8 cellular contexts compared by ENCODE assay signal in genomic region chr5:153896701-153897100, GRCh38.
DNase-seq lines count a peak whose midpoint lies in the region; ATAC-seq and TF ChIP-seq lines count a peak whose summit lies in the region.

No MANE protein-coding gene starts in this region.

- H3K79me2 ChIP-seq in fibroblast of lung (ENCODE audit: control insufficient read depth, insufficient read depth, low read length) = no peaks in the 10 kb centered on the region

- H3K9me3 ChIP-seq in fibroblast of lung (ENCODE audit: control insufficient read depth, insufficient read depth, low read depth, low read length) = no peaks in the 10 kb centered on the region

- no peak overlapping the region for H3K4me3 ChIP-seq in fibroblast of lung (replicated peaks in 1 of 4; ENCODE audit: control extremely low read depth in 1 of 4, insufficient read depth in 1 of 4, low read depth in 3 of 4, low read length in 4 of 4)

- H3K9ac ChIP-seq in fibroblast of lung (ENCODE audit: insufficient read depth, low read length) = no peak overlapping the region

- no peaks in the 10 kb centered on the region for H3K36me3 ChIP-seq in fibroblast of lung (ENCODE audit: control insufficient read depth, insufficient read depth, low read length)

- H2AFZ ChIP-seq in fibroblast of lung (ENCODE audit: low read length) = no peak overlapping the region

- peaks cover 7% of the 10 kb centered on the region for H3K4me1 ChIP-seq in fibroblast of lung (ENCODE audit: control insufficient read depth, extremely low read depth, insufficient read depth, low read length)

- H3K27ac ChIP-seq in fibroblast of lung (ENCODE audit: insufficient read depth, low read length) = no peak overlapping the region

- no peaks in the 10 kb centered on the region for H4K20me1 ChIP-seq in fibroblast of lung (ENCODE audit: control insufficient read depth, extremely low read depth, insufficient read depth, low read length)

- DNase-seq in NCI-H1105 treated with DMSO at 0.1 percent for 48 hours (lab: John Stamatoyannopoulos, UW) (peak; percentile 81), fibroblast of lung (ENCODE audit: low read depth in 2 of 2) (peak; percentile 66 to 73), OCI-M2 (lab: John Stamatoyannopoulos, UW; ENCODE audit: unreplicated experiment) (no peak), GDM1 (lab: John Stamatoyannopoulos, UW) (no peak), COR-L47 (lab: John Stamatoyannopoulos, UW) (no peak)
- no peak for DNase-seq in effector CD4-positive, alpha-beta T cell

- H3K4me2 ChIP-seq in fibroblast of lung (ENCODE audit: extremely low read depth, insufficient read depth, low read length) = no peak overlapping the region

- no peak for TF ChIP-seq CTCF in fibroblast of lung (conservative IDR thresholded peaks at IDR 0.05 in 1 of 2, IDR thresholded peaks at IDR 0.05 in 1 of 2; ENCODE audit: low read depth in 1 of 2, low read length in 2 of 2)

- H3K27me3 ChIP-seq in fibroblast of lung (ENCODE audit: control insufficient read depth, insufficient read depth, low read length) = no peaks in the 10 kb centered on the region

- ATAC-seq in GM18861 (IDR thresholded peaks at IDR 0.05; ENCODE audit: unreplicated experiment) (peak; percentile 99), HG02642 (IDR thresholded peaks at IDR 0.05; ENCODE audit: poor library complexity, unreplicated experiment) (peak; percentile 96)

Comparison
In these comparisons a context has a peak if more than half of its experiments do, and no peak if none do; other contexts are left out.
1. DNase-seq: peak in NCI-H1105 treated with DMSO at 0.1 percent for 48 hours (single experiment) and fibroblast of lung (2 of 2); none in effector CD4-positive, alpha-beta T cell (single experiment), OCI-M2 (single experiment), GDM1 (single experiment) and COR-L47 (single experiment).